1 cellular context compared by ENCODE assay signal in the genomic region with DNA sequence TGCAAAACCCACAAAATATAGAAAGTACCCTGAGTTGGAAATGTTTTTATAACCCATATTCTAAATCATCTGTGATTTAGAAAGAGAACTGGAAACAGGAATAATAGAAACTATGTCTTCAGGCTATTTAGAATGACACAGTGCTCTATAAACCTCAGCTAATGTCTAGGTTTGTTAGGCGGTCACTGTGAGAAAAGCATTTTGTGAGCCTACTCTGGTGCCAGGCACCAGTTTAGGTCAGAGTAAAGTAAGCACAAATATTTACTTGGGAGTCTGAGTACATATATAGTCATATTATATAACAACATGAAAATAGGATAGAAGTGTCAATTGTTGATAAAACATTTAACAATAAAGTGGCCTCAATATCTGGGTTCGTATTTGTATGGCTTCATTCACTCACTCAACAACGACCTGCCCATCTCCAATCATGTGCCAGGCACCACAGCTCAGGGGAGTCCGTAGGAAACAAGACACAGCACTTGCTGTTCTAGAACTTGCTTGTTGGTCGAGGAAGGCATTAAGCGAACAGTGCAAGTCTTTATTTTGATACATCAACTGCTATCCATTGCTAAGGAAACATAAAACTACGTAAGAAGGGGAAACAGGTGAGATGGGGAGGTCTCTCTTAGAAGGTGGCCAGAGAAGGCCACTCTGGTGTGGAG.
TF ChIP-seq lines count a peak whose summit lies in the region.

No MANE protein-coding gene starts in this region.

TF ChIP-seq in GM23338, 12 proteins besides CTCF, POLR2A, EP300 and RAD21 (continued from another document):
- TF ChIP-seq, protein P1, sequence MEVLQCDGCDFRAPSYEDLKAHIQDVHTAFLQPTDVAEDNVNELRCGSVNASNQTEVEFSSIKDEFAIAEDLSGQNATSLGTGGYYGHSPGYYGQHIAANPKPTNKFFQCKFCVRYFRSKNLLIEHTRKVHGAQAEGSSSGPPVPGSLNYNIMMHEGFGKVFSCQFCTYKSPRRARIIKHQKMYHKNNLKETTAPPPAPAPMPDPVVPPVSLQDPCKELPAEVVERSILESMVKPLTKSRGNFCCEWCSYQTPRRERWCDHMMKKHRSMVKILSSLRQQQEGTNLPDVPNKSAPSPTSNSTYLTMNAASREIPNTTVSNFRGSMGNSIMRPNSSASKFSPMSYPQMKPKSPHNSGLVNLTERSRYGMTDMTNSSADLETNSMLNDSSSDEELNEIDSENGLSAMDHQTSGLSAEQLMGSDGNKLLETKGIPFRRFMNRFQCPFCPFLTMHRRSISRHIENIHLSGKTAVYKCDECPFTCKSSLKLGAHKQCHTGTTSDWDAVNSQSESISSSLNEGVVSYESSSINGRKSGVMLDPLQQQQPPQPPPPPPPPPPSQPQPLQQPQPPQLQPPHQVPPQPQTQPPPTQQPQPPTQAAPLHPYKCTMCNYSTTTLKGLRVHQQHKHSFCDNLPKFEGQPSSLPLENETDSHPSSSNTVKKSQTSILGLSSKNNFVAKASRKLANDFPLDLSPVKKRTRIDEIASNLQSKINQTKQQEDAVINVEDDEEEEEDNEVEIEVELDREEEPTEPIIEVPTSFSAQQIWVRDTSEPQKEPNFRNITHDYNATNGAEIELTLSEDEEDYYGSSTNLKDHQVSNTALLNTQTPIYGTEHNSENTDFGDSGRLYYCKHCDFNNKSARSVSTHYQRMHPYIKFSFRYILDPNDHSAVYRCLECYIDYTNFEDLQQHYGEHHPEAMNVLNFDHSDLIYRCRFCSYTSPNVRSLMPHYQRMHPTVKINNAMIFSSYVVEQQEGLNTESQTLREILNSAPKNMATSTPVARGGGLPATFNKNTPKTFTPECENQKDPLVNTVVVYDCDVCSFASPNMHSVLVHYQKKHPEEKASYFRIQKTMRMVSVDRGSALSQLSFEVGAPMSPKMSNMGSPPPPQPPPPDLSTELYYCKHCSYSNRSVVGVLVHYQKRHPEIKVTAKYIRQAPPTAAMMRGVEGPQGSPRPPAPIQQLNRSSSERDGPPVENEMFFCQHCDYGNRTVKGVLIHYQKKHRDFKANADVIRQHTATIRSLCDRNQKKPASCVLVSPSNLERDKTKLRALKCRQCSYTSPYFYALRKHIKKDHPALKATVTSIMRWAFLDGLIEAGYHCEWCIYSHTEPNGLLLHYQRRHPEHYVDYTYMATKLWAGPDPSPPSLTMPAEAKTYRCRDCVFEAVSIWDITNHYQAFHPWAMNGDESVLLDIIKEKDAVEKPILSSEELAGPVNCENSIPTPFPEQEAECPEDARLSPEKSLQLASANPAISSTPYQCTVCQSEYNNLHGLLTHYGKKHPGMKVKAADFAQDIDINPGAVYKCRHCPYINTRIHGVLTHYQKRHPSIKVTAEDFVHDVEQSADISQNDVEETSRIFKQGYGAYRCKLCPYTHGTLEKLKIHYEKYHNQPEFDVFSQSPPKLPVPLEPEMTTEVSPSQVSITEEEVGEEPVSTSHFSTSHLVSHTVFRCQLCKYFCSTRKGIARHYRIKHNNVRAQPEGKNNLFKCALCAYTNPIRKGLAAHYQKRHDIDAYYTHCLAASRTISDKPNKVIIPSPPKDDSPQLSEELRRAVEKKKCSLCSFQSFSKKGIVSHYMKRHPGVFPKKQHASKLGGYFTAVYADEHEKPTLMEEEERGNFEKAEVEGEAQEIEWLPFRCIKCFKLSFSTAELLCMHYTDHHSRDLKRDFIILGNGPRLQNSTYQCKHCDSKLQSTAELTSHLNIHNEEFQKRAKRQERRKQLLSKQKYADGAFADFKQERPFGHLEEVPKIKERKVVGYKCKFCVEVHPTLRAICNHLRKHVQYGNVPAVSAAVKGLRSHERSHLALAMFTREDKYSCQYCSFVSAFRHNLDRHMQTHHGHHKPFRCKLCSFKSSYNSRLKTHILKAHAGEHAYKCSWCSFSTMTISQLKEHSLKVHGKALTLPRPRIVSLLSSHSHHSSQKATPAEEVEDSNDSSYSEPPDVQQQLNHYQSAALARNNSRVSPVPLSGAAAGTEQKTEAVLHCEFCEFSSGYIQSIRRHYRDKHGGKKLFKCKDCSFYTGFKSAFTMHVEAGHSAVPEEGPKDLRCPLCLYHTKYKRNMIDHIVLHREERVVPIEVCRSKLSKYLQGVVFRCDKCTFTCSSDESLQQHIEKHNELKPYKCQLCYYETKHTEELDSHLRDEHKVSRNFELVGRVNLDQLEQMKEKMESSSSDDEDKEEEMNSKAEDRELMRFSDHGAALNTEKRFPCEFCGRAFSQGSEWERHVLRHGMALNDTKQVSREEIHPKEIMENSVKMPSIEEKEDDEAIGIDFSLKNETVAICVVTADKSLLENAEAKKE (CRISPR knock-in tag; IDR thresholded peaks at IDR 0.05), result no peak
- TF ChIP-seq EZH2 (IDR thresholded peaks at IDR 0.05; ENCODE audit: low read depth, unreplicated experiment), result no peak
- TF ChIP-seq EZH2phosphoT487 (IDR thresholded peaks at IDR 0.05; ENCODE audit: unreplicated experiment), result no peak
- TF ChIP-seq CREB1 (CRISPR knock-in tag; IDR thresholded peaks at IDR 0.05; ENCODE audit: low read depth), result no peak
- TF ChIP-seq, protein P2, sequence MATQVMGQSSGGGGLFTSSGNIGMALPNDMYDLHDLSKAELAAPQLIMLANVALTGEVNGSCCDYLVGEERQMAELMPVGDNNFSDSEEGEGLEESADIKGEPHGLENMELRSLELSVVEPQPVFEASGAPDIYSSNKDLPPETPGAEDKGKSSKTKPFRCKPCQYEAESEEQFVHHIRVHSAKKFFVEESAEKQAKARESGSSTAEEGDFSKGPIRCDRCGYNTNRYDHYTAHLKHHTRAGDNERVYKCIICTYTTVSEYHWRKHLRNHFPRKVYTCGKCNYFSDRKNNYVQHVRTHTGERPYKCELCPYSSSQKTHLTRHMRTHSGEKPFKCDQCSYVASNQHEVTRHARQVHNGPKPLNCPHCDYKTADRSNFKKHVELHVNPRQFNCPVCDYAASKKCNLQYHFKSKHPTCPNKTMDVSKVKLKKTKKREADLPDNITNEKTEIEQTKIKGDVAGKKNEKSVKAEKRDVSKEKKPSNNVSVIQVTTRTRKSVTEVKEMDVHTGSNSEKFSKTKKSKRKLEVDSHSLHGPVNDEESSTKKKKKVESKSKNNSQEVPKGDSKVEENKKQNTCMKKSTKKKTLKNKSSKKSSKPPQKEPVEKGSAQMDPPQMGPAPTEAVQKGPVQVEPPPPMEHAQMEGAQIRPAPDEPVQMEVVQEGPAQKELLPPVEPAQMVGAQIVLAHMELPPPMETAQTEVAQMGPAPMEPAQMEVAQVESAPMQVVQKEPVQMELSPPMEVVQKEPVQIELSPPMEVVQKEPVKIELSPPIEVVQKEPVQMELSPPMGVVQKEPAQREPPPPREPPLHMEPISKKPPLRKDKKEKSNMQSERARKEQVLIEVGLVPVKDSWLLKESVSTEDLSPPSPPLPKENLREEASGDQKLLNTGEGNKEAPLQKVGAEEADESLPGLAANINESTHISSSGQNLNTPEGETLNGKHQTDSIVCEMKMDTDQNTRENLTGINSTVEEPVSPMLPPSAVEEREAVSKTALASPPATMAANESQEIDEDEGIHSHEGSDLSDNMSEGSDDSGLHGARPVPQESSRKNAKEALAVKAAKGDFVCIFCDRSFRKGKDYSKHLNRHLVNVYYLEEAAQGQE (IDR thresholded peaks at IDR 0.05; ENCODE audit: unreplicated experiment), result no peak
- no peak for TF ChIP-seq ZNF331 (CRISPR knock-in tag; IDR thresholded peaks at IDR 0.05; ENCODE audit: low read depth)
- TF ChIP-seq, protein P3, sequence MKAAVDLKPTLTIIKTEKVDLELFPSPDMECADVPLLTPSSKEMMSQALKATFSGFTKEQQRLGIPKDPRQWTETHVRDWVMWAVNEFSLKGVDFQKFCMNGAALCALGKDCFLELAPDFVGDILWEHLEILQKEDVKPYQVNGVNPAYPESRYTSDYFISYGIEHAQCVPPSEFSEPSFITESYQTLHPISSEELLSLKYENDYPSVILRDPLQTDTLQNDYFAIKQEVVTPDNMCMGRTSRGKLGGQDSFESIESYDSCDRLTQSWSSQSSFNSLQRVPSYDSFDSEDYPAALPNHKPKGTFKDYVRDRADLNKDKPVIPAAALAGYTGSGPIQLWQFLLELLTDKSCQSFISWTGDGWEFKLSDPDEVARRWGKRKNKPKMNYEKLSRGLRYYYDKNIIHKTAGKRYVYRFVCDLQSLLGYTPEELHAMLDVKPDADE (IDR thresholded peaks at IDR 0.05), result no peak
- TF ChIP-seq STAT1 (IDR thresholded peaks at IDR 0.05; ENCODE audit: unreplicated experiment), result no peak
- TF ChIP-seq ZNF114 (CRISPR knock-in tag; IDR thresholded peaks at IDR 0.05), result no peak
- TF ChIP-seq POLR2AphosphoS5 (IDR thresholded peaks at IDR 0.05; ENCODE audit: low read depth), result no peak
